In the genomic region with DNA sequence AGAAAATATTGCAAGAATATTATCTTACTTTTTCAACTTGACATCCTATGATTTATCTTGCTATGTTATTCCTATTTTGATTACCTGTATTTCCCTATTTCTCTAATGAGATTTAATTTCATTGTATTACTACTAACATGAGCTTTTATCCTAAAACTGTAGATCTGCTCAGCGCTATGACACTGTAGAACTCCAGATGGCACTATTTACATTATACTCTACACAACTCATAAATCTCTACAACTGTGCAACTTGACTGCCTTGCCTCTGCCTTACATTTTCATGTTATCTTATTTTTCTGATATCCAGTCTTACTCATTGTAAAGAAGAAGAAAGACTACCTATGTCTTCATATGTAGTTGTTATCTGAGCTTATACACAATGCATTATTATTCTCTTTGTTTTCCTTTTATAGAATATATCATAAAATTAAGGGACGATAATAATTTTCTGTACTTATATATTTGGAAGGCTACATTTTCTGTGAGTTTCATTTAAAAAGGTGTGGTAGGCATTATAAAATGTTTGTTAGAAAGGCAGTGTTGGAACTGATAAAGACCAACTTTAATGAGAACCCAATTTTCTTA, we compare ENCODE assay signal across 9 cellular contexts. TPM values are rescaled to one million over a fixed set of nuclear protein-coding genes. Genes with fewer than 3 reads are reported as not detected.
DNase-seq lines count a peak whose midpoint lies in the region; ATAC-seq, FAIRE-seq and TF ChIP-seq lines count a peak whose summit lies in the region.
"Had no signal": no experiment of that assay in that cellular context is flagged by ENCODE, and none has a peak within 500 bp of the region (broad histone marks: within the 10 kb centered on the region; RNA-seq: fewer than 3 reads in every experiment).

No MANE protein-coding gene starts in this region.

- SMC1A ChIA-PET in GM12878 (lab: Charles Lee; ENCODE audit: uncharacterized antibody, unreplicated experiment) = interaction anchor here (0.6 to 5.1 kb wide), 22 partner anchors 11 to 715 kb away, joined by 3 to 32 read pairs (median 5); no protein-coding TSS in a partner anchor

- H2BK120ac ChIP-seq in mesendoderm (ENCODE audit: low read depth, low read length) = no peak overlapping the region

- no peak for TF ChIP-seq POLR2A in GM12878 (IDR thresholded peaks at IDR 0.05; ENCODE audit: low read depth, low read length)

- POLR2A ChIA-PET in CD4-positive, alpha-beta T cell (lab: Charles Lee) = no interaction called here
- POLR2A ChIA-PET in GM12878 (lab: Charles Lee) = no interaction called here

- in situ Hi-C loops in GM12878 (cut with MboI) = loop anchor here (10.0 kb wide), 1 partner anchor 649 kb away; no protein-coding TSS in a partner anchor

- TF ChIP-seq RAD21 in GM12878 (IDR thresholded peaks at IDR 0.05; ENCODE audit: insufficient read depth, low read depth, low read length) = peak; percentile 69

- H4K8ac ChIP-seq in mesendoderm (ENCODE audit: low read depth, low read length) = no peak overlapping the region

- H3K4me1 Mint-ChIP-seq in CD4-positive, alpha-beta T cell (ENCODE audit: low read depth) = no peaks in the 10 kb centered on the region

- H3K79me1 ChIP-seq in mesendoderm (ENCODE audit: low read length) = no peaks in the 10 kb centered on the region

- DNase-seq in CD4-positive, alpha-beta T cell = no peak
- DNase-seq in NCI-H2081 treated with DMSO at 0.1 percent for 48 hours (lab: John Stamatoyannopoulos, UW) (peak; percentile 25), GM12878 (ENCODE audit: low read depth, low spot score) (peak; percentile 4), mesendoderm (peak; percentile 14)
- DNase-seq in stimulated activated CD4-positive, alpha-beta T cell treated with anti-CD3 and anti-CD28 coated beads, Interleukin-15, amount 100 ng/mL, for 24 hours = no peak

- no peak overlapping the region for H2BK5ac ChIP-seq in mesendoderm (ENCODE audit: low read length)

- BruUV-seq in GM12878 (replicated peaks; lab: Mats Ljungman, UMichigan) = no TSS peak

- H4K5ac ChIP-seq in mesendoderm (ENCODE audit: low read length) = no peak overlapping the region

- H3K4me2 ChIP-seq in GM12878 (ENCODE audit: control insufficient read depth, insufficient read depth) = no peak overlapping the region
- no peak overlapping the region for H3K4me2 ChIP-seq in mesendoderm (ENCODE audit: low read length)

- no peaks in the 10 kb centered on the region for H3K27me3 Mint-ChIP-seq in CD4-positive, alpha-beta T cell
- H3K27me3 Mint-ChIP-seq: IgD-negative memory B cell had no signal

- intact Hi-C loops in CD4-positive, alpha-beta T cell (cut with DNase I, micrococcal nuclease) = loop anchor here (5.0 kb wide), 1 partner anchor 387 kb away; a partner anchor contains a TSS
- intact Hi-C loops in GM12878 (cut with micrococcal nuclease; ENCODE audit: unreplicated experiment) = loop anchor here (1.0 to 10.0 kb wide), 5 partner anchors 387 to 719 kb away; a partner anchor contains a TSS

- H4K20me1 ChIP-seq in GM12878 (ENCODE audit: control insufficient read depth, insufficient read depth) = no peaks in the 10 kb centered on the region

- H3K36me3 Mint-ChIP-seq in CD4-positive, alpha-beta T cell (ENCODE audit: low read depth) = peaks cover 63% of the 10 kb centered on the region
- H3K36me3 Mint-ChIP-seq: IgD-negative memory B cell had no signal

- FAIRE-seq in GM12878 (lab: Jason Lieb, UNC) = peak; percentile 18

- H3K79me2 ChIP-seq in GM12878 (ENCODE audit: control insufficient read depth, insufficient read depth, low read length) (no peaks in the 10 kb centered on the region), mesendoderm (ENCODE audit: control insufficient read depth, insufficient read depth, low read length) (no peaks in the 10 kb centered on the region)

- H3K36me3 ChIP-seq in GM12878 (ENCODE audit: control insufficient read depth in 2 of 2, insufficient read depth in 2 of 2, low read length in 1 of 2) (no peaks in the 10 kb centered on the region; a peak in 3 of 4 replicates), mesendoderm (ENCODE audit: control insufficient read depth, insufficient read depth, low read length) (no peaks in the 10 kb centered on the region)

- H3K18ac ChIP-seq in mesendoderm (ENCODE audit: low read length) = no peak overlapping the region

- H3K4me3 ChIP-seq in GM12878 = no peak overlapping the region
- no peak overlapping the region for H3K4me3 ChIP-seq in mesendoderm (ENCODE audit: low read length)

- ATAC-seq in CD4-positive, alpha-beta T cell (ENCODE audit: poor library complexity) = no peak
- ATAC-seq in GM18873 (IDR thresholded peaks at IDR 0.05; ENCODE audit: low FRiP score, unreplicated experiment) = peak; percentile 59
- peak; percentile 92 for ATAC-seq in GM12878
- no peak for ATAC-seq in GM18907 (IDR thresholded peaks at IDR 0.05; ENCODE audit: unreplicated experiment)
- no peak for ATAC-seq in GM19452 (IDR thresholded peaks at IDR 0.05; ENCODE audit: unreplicated experiment)

- no peaks in the 10 kb centered on the region for H3K27me3 ChIP-seq in CD4-positive, alpha-beta T cell (ENCODE audit: control insufficient read depth, insufficient read depth, low read length)
- no peaks in the 10 kb centered on the region for H3K27me3 ChIP-seq in GM12878 (replicated peaks in 1 of 2; ENCODE audit: control insufficient read depth in 2 of 2, insufficient read depth in 2 of 2, low read length in 1 of 2)
- H3K27me3 ChIP-seq in mesendoderm (ENCODE audit: insufficient read depth, low read length, poor library complexity) = no peaks in the 10 kb centered on the region

- no peaks in the 10 kb centered on the region for H3K9me3 Mint-ChIP-seq in CD4-positive, alpha-beta T cell
- H3K9me3 Mint-ChIP-seq: IgD-negative memory B cell had no signal

- H3K4me1 ChIP-seq in GM12878 (ENCODE audit: control insufficient read depth, insufficient read depth, low read length) (peaks cover 10% of the 10 kb centered on the region), mesendoderm (ENCODE audit: control insufficient read depth, low read depth, low read length) (no peaks in the 10 kb centered on the region)

- TF ChIP-seq EP300 in GM12878 (IDR thresholded peaks at IDR 0.05; ENCODE audit: borderline replicate concordance in 1 of 2, control insufficient read depth in 1 of 2, low read depth in 2 of 2, low read length in 2 of 2) = no peak

- WGBS in GM12878 (ENCODE audit: insufficient coverage, insufficient replicate concordance, low lambda C conversion rate, missing lambda C conversion rate) = 95% methylated on average over 2 of the region's 2 CpGs
- WGBS in mesendoderm (ENCODE audit: extremely low coverage, insufficient coverage, low lambda C conversion rate) = no CpG with 5 or more reads among the region's 2 CpGs

- RAD21 ChIA-PET in GM12878 (lab: Charles Lee; ENCODE audit: unreplicated experiment) = interaction anchor here (0.8 to 3.6 kb wide), 15 partner anchors 13 to 783 kb away, joined by 3 to 26 read pairs (median 4); a partner anchor contains a TSS

- no peak overlapping the region for H2AK5ac ChIP-seq in mesendoderm (ENCODE audit: low read length)

- no peak overlapping the region for H3K4me3 Mint-ChIP-seq in CD4-positive, alpha-beta T cell
- H3K4me3 Mint-ChIP-seq: IgD-negative memory B cell had no signal

- H3K9me3 ChIP-seq in CD4-positive, alpha-beta T cell (ENCODE audit: control insufficient read depth, low read length) = no peaks in the 10 kb centered on the region
- H3K9me3 ChIP-seq in GM12878 (replicated peaks; ENCODE audit: control insufficient read depth, insufficient read depth, low read length) = no peaks in the 10 kb centered on the region

- H3K23ac ChIP-seq in mesendoderm (ENCODE audit: low read length) = no peak overlapping the region

- H3K27ac Mint-ChIP-seq in CD4-positive, alpha-beta T cell = no peak overlapping the region
- H3K27ac Mint-ChIP-seq: IgD-negative memory B cell had no signal

- H3K9ac ChIP-seq in GM12878 (ENCODE audit: control insufficient read depth, insufficient read depth, low read length) (no peak overlapping the region), mesendoderm (ENCODE audit: low read length) (no peak overlapping the region)

- TF ChIP-seq CTCF in CD4-positive, alpha-beta T cell (IDR thresholded peaks at IDR 0.05) = peak; percentile 45
- TF ChIP-seq CTCF in GM12878 (IDR thresholded peaks at IDR 0.05 in 2 of 3, conservative IDR thresholded peaks at IDR 0.05 in 1 of 3; ENCODE audit: control insufficient read depth in 2 of 3, extremely low read depth in 1 of 3, insufficient read depth in 1 of 3, low read depth in 3 of 3, low read length in 3 of 3) = peak; percentile 48 to 67 (median 51); a peak in 4 of 6 replicates

- no peak overlapping the region for H3K27ac ChIP-seq in CD4-positive, alpha-beta T cell (ENCODE audit: low read depth, low read length)
- H3K27ac ChIP-seq in GM12878 (ENCODE audit: control insufficient read depth, insufficient read depth) (no peak overlapping the region), mesendoderm (ENCODE audit: low read depth, low read length) (no peak overlapping the region)

- CTCF ChIA-PET in CD4-positive, alpha-beta T cell (lab: Charles Lee) = interaction anchor here (1.2 kb wide), 1 partner anchor 14 kb away, joined by 3 read pairs; no protein-coding TSS in a partner anchor
- CTCF ChIA-PET in GM12878 (lab: Yijun Ruan, JAX) = interaction anchor here (0.6 to 6.2 kb wide), 25 partner anchors 21 to 788 kb away, joined by 3 to 54 read pairs (median 5); no protein-coding TSS in a partner anchor

- no peak overlapping the region for H2BK15ac ChIP-seq in mesendoderm (replicated peaks; ENCODE audit: low read depth)

- no peak overlapping the region for H3K4ac ChIP-seq in mesendoderm (ENCODE audit: low read depth, low read length)

- H3K56ac ChIP-seq in mesendoderm (ENCODE audit: low read length) = no peak overlapping the region

- H2AFZ ChIP-seq in GM12878 (ENCODE audit: control insufficient read depth, low read depth, low read length) = no peak overlapping the region

RNA-seq across cellular contexts. Expression of a gene that starts 24.1 kb away (rescaled TPM):
- 1 to 10 TPM; 9.4 to 9.6 TPM for total RNA-seq in CD4-positive, alpha-beta T cell
- 50.1 and 53.3 TPM in 2 replicates for total RNA-seq in GM12878 (2013; cell fraction: nucleolus; rRNA removed)
- total RNA-seq in GM12878 (2014; rRNA removed) (51.8 and 62.6 TPM in 2 replicates), GM12878 (2014; rRNA removed; fragmentation: Illumina TruSeq; extraction: Trizol) (85.8 and 91.1 TPM in 2 replicates), GM12878 (2021) (58.8 and 69.1 TPM in 2 replicates)
- polyA plus RNA-seq in GM12878 (2011; ENCODE audit: low read depth) = 35.3 TPM
- polyA plus RNA-seq in GM12878 (2011; rRNA removed) (93.6 and 140 TPM in 2 replicates), GM12878 (2014; fragmentation: Illumina TruSeq; extraction: Trizol) (106 and 129 TPM in 2 replicates), GM12878 (2014; fragmentation: Nextera tagmentation; extraction: Ambion mirVana) (100 to 1,000 TPM; 191 to 250 TPM), GM12878 (2014; rRNA removed) (46.8 and 58.3 TPM in 2 replicates), GM12878 (2016; fragmentation: Nextera tagmentation; extraction: Ambion mirVana) (100 to 1,000 TPM; 127 to 133 TPM)
- 34.5 and 38.2 TPM in 2 replicates for polyA plus RNA-seq in GM12878 (2011; cell fraction: cytosol; rRNA removed)
- polyA plus RNA-seq in GM12878 (2011; cell fraction: nucleus; rRNA removed) = 35.2 and 43.7 TPM in 2 replicates
- polyA plus RNA-seq in GM12878 (2012) = 38.9 and 48.0 TPM in 2 replicates
- polyA minus RNA-seq in GM12878 (2011; rRNA and poly(A)+ RNA removed) = 29.4 and 49.5 TPM in 2 replicates
- polyA minus RNA-seq in GM12878 (2011; cell fraction: cytosol; rRNA and poly(A)+ RNA removed) = 11.7 and 14.7 TPM in 2 replicates
- 12.9 and 20.0 TPM in 2 replicates for polyA minus RNA-seq in GM12878 (2011; cell fraction: nucleus; rRNA and poly(A)+ RNA removed)
- 63.5 TPM for polyA plus RNA-seq in mesendoderm (2013, experiment 1 of 2)
- 69.3 TPM for polyA plus RNA-seq in mesendoderm (2013, experiment 2 of 2)

RNA-seq across cellular contexts. Expression of a gene that starts 24.2 kb away (rescaled TPM):
- 1 to 10 TPM; 1.1 to 1.5 TPM for total RNA-seq in CD4-positive, alpha-beta T cell
- total RNA-seq in GM12878 (2013; cell fraction: nucleolus; rRNA removed) = 93.5 and 99.9 TPM in 2 replicates
- total RNA-seq in GM12878 (2014; rRNA removed) (24.9 and 28.2 TPM in 2 replicates), GM12878 (2014; rRNA removed; fragmentation: Illumina TruSeq; extraction: Trizol) (33.8 and 36.9 TPM in 2 replicates), GM12878 (2021) (21.2 TPM in 2 replicates)
- polyA plus RNA-seq in GM12878 (2011; ENCODE audit: low read depth) = 5.5 TPM
- polyA plus RNA-seq in GM12878 (2011; rRNA removed) (33.7 and 51.4 TPM in 2 replicates), GM12878 (2014; fragmentation: Illumina TruSeq; extraction: Trizol) (31.2 and 39.3 TPM in 2 replicates), GM12878 (2014; fragmentation: Nextera tagmentation; extraction: Ambion mirVana) (10 to 100 TPM; 29.2 to 40.3 TPM), GM12878 (2014; rRNA removed) (14.6 and 20.3 TPM in 2 replicates), GM12878 (2016; fragmentation: Nextera tagmentation; extraction: Ambion mirVana) (10 to 100 TPM; 55.6 to 57.7 TPM)
- polyA plus RNA-seq in GM12878 (2011; cell fraction: cytosol; rRNA removed) = 7.4 and 7.6 TPM in 2 replicates
- 27.5 and 28.4 TPM in 2 replicates for polyA plus RNA-seq in GM12878 (2011; cell fraction: nucleus; rRNA removed)
- 9.5 and 14.3 TPM in 2 replicates for polyA plus RNA-seq in GM12878 (2012)
- 26.6 and 28.7 TPM in 2 replicates for polyA minus RNA-seq in GM12878 (2011; rRNA and poly(A)+ RNA removed)
- polyA minus RNA-seq in GM12878 (2011; cell fraction: cytosol; rRNA and poly(A)+ RNA removed) = 4.8 and 7.1 TPM in 2 replicates
- polyA minus RNA-seq in GM12878 (2011; cell fraction: nucleus; rRNA and poly(A)+ RNA removed) = 50.7 and 77.7 TPM in 2 replicates
- 26.8 TPM for polyA plus RNA-seq in mesendoderm (2013, experiment 1 of 2)
- 25.9 TPM for polyA plus RNA-seq in mesendoderm (2013, experiment 2 of 2)

RNA-seq across cellular contexts. Expression of a gene that starts 34.0 kb away (rescaled TPM):
- total RNA-seq in CD4-positive, alpha-beta T cell = 10 to 100 TPM; 16.9 to 20.3 TPM
- 39.9 and 40.2 TPM in 2 replicates for total RNA-seq in GM12878 (2013; cell fraction: nucleolus; rRNA removed)
- total RNA-seq in GM12878 (2014; rRNA removed) (40.3 and 42.8 TPM in 2 replicates), GM12878 (2014; rRNA removed; fragmentation: Illumina TruSeq; extraction: Trizol) (45.3 and 45.7 TPM in 2 replicates), GM12878 (2021) (18.8 and 22.3 TPM in 2 replicates)
- polyA plus RNA-seq in GM12878 (2011; ENCODE audit: low read depth) = 35.0 TPM
- polyA plus RNA-seq in GM12878 (2011; rRNA removed) (57.5 and 83.6 TPM in 2 replicates), GM12878 (2014; fragmentation: Illumina TruSeq; extraction: Trizol) (71.3 and 83.4 TPM in 2 replicates), GM12878 (2014; fragmentation: Nextera tagmentation; extraction: Ambion mirVana) (100 to 1,000 TPM in 1 of 2 experiments, 10 to 100 TPM in 1; 87.0 to 106 TPM), GM12878 (2014; rRNA removed) (35.8 and 44.3 TPM in 2 replicates), GM12878 (2016; fragmentation: Nextera tagmentation; extraction: Ambion mirVana) (10 to 100 TPM; 71.1 to 82.6 TPM)
- polyA plus RNA-seq in GM12878 (2011; cell fraction: cytosol; rRNA removed) = 35.0 and 39.1 TPM in 2 replicates
- polyA plus RNA-seq in GM12878 (2011; cell fraction: nucleus; rRNA removed) = 17.1 and 26.3 TPM in 2 replicates
- 24.7 and 32.4 TPM in 2 replicates for polyA plus RNA-seq in GM12878 (2012)
- 29.3 and 29.9 TPM in 2 replicates for polyA minus RNA-seq in GM12878 (2011; rRNA and poly(A)+ RNA removed)
- 12.2 and 13.8 TPM in 2 replicates for polyA minus RNA-seq in GM12878 (2011; cell fraction: cytosol; rRNA and poly(A)+ RNA removed)
- polyA minus RNA-seq in GM12878 (2011; cell fraction: nucleus; rRNA and poly(A)+ RNA removed) = 16.2 and 19.9 TPM in 2 replicates
- polyA plus RNA-seq in mesendoderm (2013, experiment 1 of 2) = 10.0 TPM
- 10.0 TPM for polyA plus RNA-seq in mesendoderm (2013, experiment 2 of 2)

Comparison
In these comparisons a context has a peak if more than half of its experiments do, and no peak if none do; other contexts are left out.
1. ATAC-seq: peak in GM18873 (single experiment) and GM12878 (single experiment); none in CD4-positive, alpha-beta T cell (single experiment), GM18907 (single experiment) and GM19452 (single experiment).
2. DNase-seq: peak in NCI-H2081 treated with DMSO at 0.1 percent for 48 hours (single experiment), GM12878 (single experiment) and mesendoderm (single experiment); none in CD4-positive, alpha-beta T cell (0 of 10) and stimulated activated CD4-positive, alpha-beta T cell treated with anti-CD3 and anti-CD28 coated beads, Interleukin-15, amount 100 ng/mL, for 24 hours (single experiment).
3. RNA of a gene that starts 24.1 kb away (total RNA-seq): 50.1 to 91.1 TPM in GM12878; 9.4 to 9.6 TPM in CD4-positive, alpha-beta T cell; every median in the first group is over 4 times any median in the second.
4. RNA of a gene that starts 24.2 kb away (total RNA-seq): 21.2 to 99.9 TPM in GM12878; 1.1 to 1.5 TPM in CD4-positive, alpha-beta T cell; every median in the first group is over 4 times any median in the second.